1 cellular context compared by ENCODE assay signal in the genomic region with DNA sequence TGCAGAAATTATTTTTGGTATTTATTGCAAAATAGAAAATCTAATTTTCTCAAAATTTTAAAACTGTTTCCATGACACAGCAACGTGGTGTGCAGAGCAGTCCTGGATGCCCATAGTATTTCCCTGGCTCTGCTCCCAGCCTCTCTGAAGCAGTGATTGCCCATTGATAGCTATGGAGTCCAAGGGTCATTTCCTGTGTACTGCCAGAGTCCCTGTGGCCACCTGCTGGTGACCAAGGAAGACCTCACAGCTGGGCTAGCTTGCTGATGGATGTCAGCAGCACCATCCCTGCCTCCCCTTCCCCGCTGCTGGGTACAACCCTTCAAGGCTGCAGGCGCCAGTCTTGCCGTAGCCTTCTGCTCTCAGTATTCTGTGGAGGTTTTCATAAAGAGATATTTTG.
TF ChIP-seq lines count a peak whose summit lies in the region.

No MANE protein-coding gene starts in this region.

TF ChIP-seq in HepG2, 621 proteins besides CTCF, POLR2A, EP300 and RAD21 (continued from another document and continues in another):
- TF ChIP-seq REST (IDR thresholded peaks at IDR 0.05; ENCODE audit: borderline replicate concordance in 1 of 2, low read depth in 1 of 2, low read length in 2 of 2) (no peak), NFKB2 (CRISPR knock-in tag; IDR thresholded peaks at IDR 0.05; ENCODE audit: borderline replicate concordance) (no peak), ZNF234 (CRISPR knock-in tag; conservative IDR thresholded peaks at IDR 0.05) (no peak), DNMT3B (CRISPR knock-in tag; conservative IDR thresholded peaks at IDR 0.05) (no peak), ELF3 (CRISPR knock-in tag; IDR thresholded peaks at IDR 0.05) (0 out of 2 replicates have a peak, but pooled peaks have one; percentile 34), GATAD2A (CRISPR knock-in tag; IDR thresholded peaks at IDR 0.05) (peak; percentile 45; the same call in 1 of the 2 replicates), ZNF891 (CRISPR knock-in tag; IDR thresholded peaks at IDR 0.05) (no peak), ATM (IDR thresholded peaks at IDR 0.05; ENCODE audit: borderline replicate concordance) (no peak), IKZF1 (IDR thresholded peaks at IDR 0.05) (no peak), CSRNP1 (CRISPR knock-in tag; IDR thresholded peaks at IDR 0.05) (no peak), CCAR2 (optimal IDR thresholded peaks at IDR 0.05; ENCODE audit: low read depth, low read length) (no peak), GPBP1L1 (CRISPR knock-in tag; IDR thresholded peaks at IDR 0.05) (no peak), REXO4 (CRISPR knock-in tag; IDR thresholded peaks at IDR 0.05; ENCODE audit: borderline replicate concordance) (no peak), ZNF629 (CRISPR knock-in tag; conservative IDR thresholded peaks at IDR 0.05) (peak; percentile 74), ZNF367 (CRISPR knock-in tag; IDR thresholded peaks at IDR 0.05; ENCODE audit: borderline replicate concordance) (no peak), SYNCRIP (IDR thresholded peaks at IDR 0.05; ENCODE audit: insufficient read depth, low read depth, low read length) (no peak), TIGD3 (CRISPR knock-in tag; IDR thresholded peaks at IDR 0.05; ENCODE audit: borderline replicate concordance) (no peak), HNRNPUL1 (IDR thresholded peaks at IDR 0.05; ENCODE audit: low read depth, low read length) (no peak), MEIS1 (CRISPR knock-in tag; IDR thresholded peaks at IDR 0.05; ENCODE audit: borderline replicate concordance) (no peak), SALL1 (CRISPR knock-in tag; IDR thresholded peaks at IDR 0.05) (peak; percentile 65), TEAD2 (CRISPR knock-in tag; IDR thresholded peaks at IDR 0.05) (no peak), ZNF607 (CRISPR knock-in tag; IDR thresholded peaks at IDR 0.05; ENCODE audit: borderline replicate concordance) (no peak), ZNF282 (IDR thresholded peaks at IDR 0.05; ENCODE audit: partially characterized antibody) (no peak), KDM2A (CRISPR knock-in tag; IDR thresholded peaks at IDR 0.05; ENCODE audit: borderline replicate concordance, low read depth) (0 out of 2 replicates have a peak, but pooled peaks have one; percentile 32), TBX2 (CRISPR knock-in tag; IDR thresholded peaks at IDR 0.05; ENCODE audit: borderline replicate concordance) (no peak), PHF8 (CRISPR knock-in tag; IDR thresholded peaks at IDR 0.05) (no peak), FOXK1 (CRISPR knock-in tag; IDR thresholded peaks at IDR 0.05; ENCODE audit: borderline replicate concordance, low read depth) (peak; percentile 15; the same call in 1 of the 2 replicates), ONECUT2 (CRISPR knock-in tag; IDR thresholded peaks at IDR 0.05) (no peak), EED (CRISPR knock-in tag; IDR thresholded peaks at IDR 0.05) (no peak), WIZ (CRISPR knock-in tag; IDR thresholded peaks at IDR 0.05) (peak; percentile 31; the same call in 1 of the 2 replicates), TMF1 (CRISPR knock-in tag; IDR thresholded peaks at IDR 0.05; ENCODE audit: low read depth) (no peak), AFF4 (CRISPR knock-in tag; IDR thresholded peaks at IDR 0.05) (no peak), ETS1 (CRISPR knock-in tag; IDR thresholded peaks at IDR 0.05) (no peak), RFX3 (CRISPR knock-in tag; IDR thresholded peaks at IDR 0.05) (no peak)
- TF ChIP-seq, protein P1, sequence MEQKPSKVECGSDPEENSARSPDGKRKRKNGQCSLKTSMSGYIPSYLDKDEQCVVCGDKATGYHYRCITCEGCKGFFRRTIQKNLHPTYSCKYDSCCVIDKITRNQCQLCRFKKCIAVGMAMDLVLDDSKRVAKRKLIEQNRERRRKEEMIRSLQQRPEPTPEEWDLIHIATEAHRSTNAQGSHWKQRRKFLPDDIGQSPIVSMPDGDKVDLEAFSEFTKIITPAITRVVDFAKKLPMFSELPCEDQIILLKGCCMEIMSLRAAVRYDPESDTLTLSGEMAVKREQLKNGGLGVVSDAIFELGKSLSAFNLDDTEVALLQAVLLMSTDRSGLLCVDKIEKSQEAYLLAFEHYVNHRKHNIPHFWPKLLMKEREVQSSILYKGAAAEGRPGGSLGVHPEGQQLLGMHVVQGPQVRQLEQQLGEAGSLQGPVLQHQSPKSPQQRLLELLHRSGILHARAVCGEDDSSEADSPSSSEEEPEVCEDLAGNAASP (CRISPR knock-in tag; IDR thresholded peaks at IDR 0.05; ENCODE audit: borderline replicate concordance) = no peak
- TF ChIP-seq, protein P2, sequence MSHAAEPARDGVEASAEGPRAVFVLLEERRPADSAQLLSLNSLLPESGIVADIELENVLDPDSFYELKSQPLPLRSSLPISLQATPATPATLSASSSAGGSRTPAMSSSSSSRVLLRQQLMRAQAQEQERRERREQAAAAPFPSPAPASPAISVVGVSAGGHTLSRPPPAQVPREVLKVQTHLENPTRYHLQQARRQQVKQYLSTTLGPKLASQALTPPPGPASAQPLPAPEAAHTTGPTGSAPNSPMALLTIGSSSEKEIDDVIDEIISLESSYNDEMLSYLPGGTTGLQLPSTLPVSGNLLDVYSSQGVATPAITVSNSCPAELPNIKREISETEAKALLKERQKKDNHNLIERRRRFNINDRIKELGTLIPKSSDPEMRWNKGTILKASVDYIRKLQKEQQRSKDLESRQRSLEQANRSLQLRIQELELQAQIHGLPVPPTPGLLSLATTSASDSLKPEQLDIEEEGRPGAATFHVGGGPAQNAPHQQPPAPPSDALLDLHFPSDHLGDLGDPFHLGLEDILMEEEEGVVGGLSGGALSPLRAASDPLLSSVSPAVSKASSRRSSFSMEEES (CRISPR knock-in tag; IDR thresholded peaks at IDR 0.05) = no peak
- TF ChIP-seq, protein P3, sequence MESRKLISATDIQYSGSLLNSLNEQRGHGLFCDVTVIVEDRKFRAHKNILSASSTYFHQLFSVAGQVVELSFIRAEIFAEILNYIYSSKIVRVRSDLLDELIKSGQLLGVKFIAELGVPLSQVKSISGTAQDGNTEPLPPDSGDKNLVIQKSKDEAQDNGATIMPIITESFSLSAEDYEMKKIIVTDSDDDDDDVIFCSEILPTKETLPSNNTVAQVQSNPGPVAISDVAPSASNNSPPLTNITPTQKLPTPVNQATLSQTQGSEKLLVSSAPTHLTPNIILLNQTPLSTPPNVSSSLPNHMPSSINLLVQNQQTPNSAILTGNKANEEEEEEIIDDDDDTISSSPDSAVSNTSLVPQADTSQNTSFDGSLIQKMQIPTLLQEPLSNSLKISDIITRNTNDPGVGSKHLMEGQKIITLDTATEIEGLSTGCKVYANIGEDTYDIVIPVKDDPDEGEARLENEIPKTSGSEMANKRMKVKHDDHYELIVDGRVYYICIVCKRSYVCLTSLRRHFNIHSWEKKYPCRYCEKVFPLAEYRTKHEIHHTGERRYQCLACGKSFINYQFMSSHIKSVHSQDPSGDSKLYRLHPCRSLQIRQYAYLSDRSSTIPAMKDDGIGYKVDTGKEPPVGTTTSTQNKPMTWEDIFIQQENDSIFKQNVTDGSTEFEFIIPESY (CRISPR knock-in tag; IDR thresholded peaks at IDR 0.05) = no peak
- TF ChIP-seq, protein P4, sequence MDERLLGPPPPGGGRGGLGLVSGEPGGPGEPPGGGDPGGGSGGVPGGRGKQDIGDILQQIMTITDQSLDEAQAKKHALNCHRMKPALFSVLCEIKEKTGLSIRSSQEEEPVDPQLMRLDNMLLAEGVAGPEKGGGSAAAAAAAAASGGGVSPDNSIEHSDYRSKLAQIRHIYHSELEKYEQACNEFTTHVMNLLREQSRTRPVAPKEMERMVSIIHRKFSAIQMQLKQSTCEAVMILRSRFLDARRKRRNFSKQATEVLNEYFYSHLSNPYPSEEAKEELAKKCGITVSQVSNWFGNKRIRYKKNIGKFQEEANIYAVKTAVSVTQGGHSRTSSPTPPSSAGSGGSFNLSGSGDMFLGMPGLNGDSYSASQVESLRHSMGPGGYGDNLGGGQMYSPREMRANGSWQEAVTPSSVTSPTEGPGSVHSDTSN (CRISPR knock-in tag; IDR thresholded peaks at IDR 0.05) = no peak
- TF ChIP-seq, protein P5, sequence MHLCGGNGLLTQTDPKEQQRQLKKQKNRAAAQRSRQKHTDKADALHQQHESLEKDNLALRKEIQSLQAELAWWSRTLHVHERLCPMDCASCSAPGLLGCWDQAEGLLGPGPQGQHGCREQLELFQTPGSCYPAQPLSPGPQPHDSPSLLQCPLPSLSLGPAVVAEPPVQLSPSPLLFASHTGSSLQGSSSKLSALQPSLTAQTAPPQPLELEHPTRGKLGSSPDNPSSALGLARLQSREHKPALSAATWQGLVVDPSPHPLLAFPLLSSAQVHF (CRISPR knock-in tag; IDR thresholded peaks at IDR 0.05) = no peak
